ENCODE assay signal across 29 cellular contexts in genomic region chr2:80786584-80786983, GRCh38.
"Had no signal": no experiment of that assay in that cellular context is flagged by ENCODE, and none has a peak within 500 bp of the region (broad histone marks: within the 10 kb centered on the region; RNA-seq: fewer than 3 reads in every experiment).

No MANE protein-coding gene starts in this region.

- H3K27me3 ChIP-seq: colonic mucosa, esophagus squamous epithelium, gastrocnemius medialis, heart right ventricle had no signal

- H3K36me3 ChIP-seq: colonic mucosa, esophagus squamous epithelium, gastrocnemius medialis, heart right ventricle, lower lobe of right lung had no signal

- FAIRE-seq: endometrium, kidney had no signal

- H3K4me1 ChIP-seq: colonic mucosa, esophagus squamous epithelium, gastrocnemius medialis, heart right ventricle, lower lobe of right lung had no signal

- H3K4me3 ChIP-seq: colonic mucosa, esophagus squamous epithelium, gastrocnemius medialis, heart right ventricle, lower lobe of right lung, mucosa of descending colon had no signal

- H3K9me3 ChIP-seq: colonic mucosa, esophagus squamous epithelium, gastrocnemius medialis had no signal

- ATAC-seq: effector memory CD8-positive, alpha-beta T cell; esophagus mucosa; gastrocnemius medialis; heart right ventricle; left colon; left lobe of liver; left ventricle myocardium superior; lower lobe of right lung; mucosa of descending colon; naive thymus-derived CD8-positive, alpha-beta T cell had no signal

- DNase-seq: colonic mucosa; cortex of kidney; effector CD8-positive, alpha-beta T cell; effector memory CD8-positive, alpha-beta T cell; endodermal cell; erythroblast; esophagus squamous epithelium; foreskin fibroblast; foreskin melanocyte; gastrocnemius medialis; glutamatergic neuron; head of caudate nucleus; heart right ventricle; hippocampal formation; immature natural killer cell; islet precursor cell; kidney; kidney glomerular epithelial cell; left colon; left ventricle myocardium superior; lower lobe of right lung; mesenchymal stem cell; mucosa of descending colon; naive B cell; naive thymus-derived CD8-positive, alpha-beta T cell had no signal

- H3K27ac ChIP-seq: colonic mucosa, epithelial cell of prostate, esophagus squamous epithelium, gastrocnemius medialis, heart right ventricle, lower lobe of right lung had no signal
